ENCODE assay signal across 28 cellular contexts in genomic region chr2:200740907-200741306, GRCh38.
DNase-seq lines count a peak whose midpoint lies in the region; ATAC-seq and TF ChIP-seq lines count a peak whose summit lies in the region.
"Had no signal": no experiment of that assay in that cellular context is flagged by ENCODE, and none has a peak within 500 bp of the region (broad histone marks: within the 10 kb centered on the region; RNA-seq: fewer than 3 reads in every experiment).

No MANE protein-coding gene starts in this region.

- H3K36me3 ChIP-seq in heart right ventricle = no peaks in the 10 kb centered on the region
- H3K36me3 ChIP-seq in upper lobe of right lung = no peaks in the 10 kb centered on the region
- no peaks in the 10 kb centered on the region for H3K36me3 ChIP-seq in naive thymus-derived CD4-positive, alpha-beta T cell (ENCODE audit: control insufficient read depth in 2 of 3, insufficient read depth in 3 of 3, low read length in 3 of 3)
- H3K36me3 ChIP-seq in sigmoid colon = no peaks in the 10 kb centered on the region
- H3K36me3 ChIP-seq: left lung had no signal

- H3K9me3 Mint-ChIP-seq in progenitor cell of endocrine pancreas (ENCODE audit: low read depth) = no peaks in the 10 kb centered on the region
- H3K9me3 Mint-ChIP-seq in naive thymus-derived CD4-positive, alpha-beta T cell = no peaks in the 10 kb centered on the region
- H3K9me3 Mint-ChIP-seq: activated naive CD8-positive, alpha-beta T cell treated with anti-CD3 and anti-CD28 coated beads, Interleukin-2, amount 10 ng/mL, durations not matched to agents 7 days and 5 days had no signal

- CTCF ChIA-PET in naive thymus-derived CD4-positive, alpha-beta T cell (lab: Charles Lee) = no interaction called here

- H3K4me1 ChIP-seq in heart right ventricle (peaks cover 6 to 47% (median 20%) of the 10 kb centered on the region in 9 donors), upper lobe of right lung (peaks cover 18% of the 10 kb centered on the region), sigmoid colon (peaks cover 0 to 12% (median 4%) of the 10 kb centered on the region in 4 donors)
- no peaks in the 10 kb centered on the region for H3K4me1 ChIP-seq in naive thymus-derived CD4-positive, alpha-beta T cell (ENCODE audit: control insufficient read depth in 2 of 2, insufficient read depth in 2 of 2, low read length in 2 of 2)

- H3K4me3 Mint-ChIP-seq in progenitor cell of endocrine pancreas (ENCODE audit: low read depth) = no peak overlapping the region
- no peak overlapping the region for H3K4me3 Mint-ChIP-seq in naive thymus-derived CD4-positive, alpha-beta T cell
- H3K4me3 Mint-ChIP-seq: activated CD8-positive, alpha-beta T cell treated with anti-CD3 and anti-CD28 coated beads, Interleukin-2, amount 10 ng/mL, durations not matched to agents 7 days and 5 days; activated naive CD8-positive, alpha-beta T cell treated with anti-CD3 and anti-CD28 coated beads, Interleukin-2, amount 10 ng/mL, durations not matched to agents 7 days and 5 days had no signal

- peak overlapping the region; percentile 96 for H3K27ac Mint-ChIP-seq in progenitor cell of endocrine pancreas
- H3K27ac Mint-ChIP-seq in naive thymus-derived CD4-positive, alpha-beta T cell = no peak overlapping the region
- H3K27ac Mint-ChIP-seq: activated CD8-positive, alpha-beta T cell treated with anti-CD3 and anti-CD28 coated beads, Interleukin-2, amount 10 ng/mL, durations not matched to agents 7 days and 5 days; activated naive CD8-positive, alpha-beta T cell treated with anti-CD3 and anti-CD28 coated beads, Interleukin-2, amount 10 ng/mL, durations not matched to agents 7 days and 5 days had no signal

- no peak for TF ChIP-seq POLR2A in sigmoid colon (IDR thresholded peaks at IDR 0.05)

- H3K9me3 ChIP-seq in heart right ventricle (no peaks in the 10 kb centered on the region), upper lobe of right lung (no peaks in the 10 kb centered on the region), sigmoid colon (no peaks in the 10 kb centered on the region)
- no peaks in the 10 kb centered on the region for H3K9me3 ChIP-seq in naive thymus-derived CD4-positive, alpha-beta T cell (ENCODE audit: control insufficient read depth in 2 of 3, low read length in 3 of 3)
- H3K9me3 ChIP-seq: left lung, mucosa of descending colon, testis had no signal

- 92 to 95% methylated on average over 6 of the region's 6 CpGs for WGBS in heart right ventricle, 2 donors
- WGBS in sigmoid colon, 2 donors = 92% methylated on average over 6 of the region's 6 CpGs

- DNase-seq in heart right ventricle = no peak
- no peak for DNase-seq in left cardiac atrium
- DNase-seq in coronary artery (ENCODE audit: low spot score) = no peak
- DNase-seq in progenitor cell of endocrine pancreas (ENCODE audit: low spot score, unreplicated experiment) = no peak
- DNase-seq in upper lobe of right lung = no peak
- no peak for DNase-seq in naive thymus-derived CD4-positive, alpha-beta T cell
- DNase-seq in sigmoid colon = no peak
- no peak for DNase-seq in activated CD4-positive, alpha-beta T cell treated with anti-CD3 and anti-CD28 coated beads for 4 hours
- DNase-seq: activated CD4-positive, CD25-positive, alpha-beta regulatory T cell treated with anti-CD3 and anti-CD28 coated beads, Interleukin-2, amount 50 U/mL, for 72 hours; activated CD8-positive, alpha-beta T cell treated with anti-CD3 and anti-CD28 coated beads, Interleukin-2, amount 10 ng/mL, durations not matched to agents 7 days and 5 days; activated effector memory CD4-positive, alpha-beta T cell treated with anti-CD3 and anti-CD28 coated beads, Interleukin-2, amount 50 U/mL, for 16 hours; activated naive CD8-positive, alpha-beta T cell treated with anti-CD3 and anti-CD28 coated beads, Interleukin-2, amount 10 ng/mL, durations not matched to agents 7 days and 5 days; activated T-cell treated with anti-CD3 and anti-CD28 coated beads for 4 hours; AML-193; effector CD8-positive, alpha-beta T cell; erythroblast; foreskin fibroblast; hippocampal formation; KG1; left lung; NCI-H1436 treated with DMSO at 0.1 percent for 48 hours; NCI-H446 treated with DMSO at 0.1 percent for 48 hours; OCI-M1; SHP77 treated with DMSO at 0.1 percent for 48 hours; stimulated activated CD4-positive, alpha-beta T cell treated with anti-CD3 and anti-CD28 coated beads, Interleukin-2, amount 100 ng/mL, for 24 hours; testis had no signal

- H3K4me1 Mint-ChIP-seq in progenitor cell of endocrine pancreas (ENCODE audit: low read depth) = peaks cover 37% of the 10 kb centered on the region
- peaks cover 0 to 3% (median 0%) of the 10 kb centered on the region in 7 donors for H3K4me1 Mint-ChIP-seq in naive thymus-derived CD4-positive, alpha-beta T cell

- TF ChIP-seq EP300 in sigmoid colon (IDR thresholded peaks at IDR 0.05) = no peak

- no peak overlapping the region for H3K4me3 ChIP-seq in heart right ventricle
- H3K4me3 ChIP-seq in coronary artery = no peak overlapping the region
- no peak overlapping the region for H3K4me3 ChIP-seq in upper lobe of right lung
- H3K4me3 ChIP-seq in naive thymus-derived CD4-positive, alpha-beta T cell (ENCODE audit: low read length) = no peak overlapping the region
- no peak overlapping the region for H3K4me3 ChIP-seq in sigmoid colon
- H3K4me3 ChIP-seq: left lung, mucosa of descending colon, smooth muscle cell, testis had no signal

- H3K36me3 Mint-ChIP-seq in progenitor cell of endocrine pancreas (ENCODE audit: insufficient read depth) = no peaks in the 10 kb centered on the region
- H3K36me3 Mint-ChIP-seq in naive thymus-derived CD4-positive, alpha-beta T cell = no peaks in the 10 kb centered on the region
- H3K36me3 Mint-ChIP-seq: activated naive CD8-positive, alpha-beta T cell treated with anti-CD3 and anti-CD28 coated beads, Interleukin-2, amount 10 ng/mL, durations not matched to agents 7 days and 5 days had no signal

- POLR2A ChIA-PET in naive thymus-derived CD4-positive, alpha-beta T cell (lab: Charles Lee) = no interaction called here

- peaks cover 3% of the 10 kb centered on the region for H3K27me3 Mint-ChIP-seq in progenitor cell of endocrine pancreas
- peaks cover 0 to 6% (median 3%) of the 10 kb centered on the region in 5 donors for H3K27me3 Mint-ChIP-seq in naive thymus-derived CD4-positive, alpha-beta T cell

- H3K27ac ChIP-seq in heart right ventricle = peak overlapping the region in 6 of 10 donors; percentile 50 to 79 (median 71)
- peak overlapping the region; percentile 78 to 97 for H3K27ac ChIP-seq in coronary artery
- peak overlapping the region; percentile 76 for H3K27ac ChIP-seq in upper lobe of right lung
- H3K27ac ChIP-seq in naive thymus-derived CD4-positive, alpha-beta T cell (ENCODE audit: low read depth, low read length) = no peak overlapping the region
- H3K27ac ChIP-seq in sigmoid colon = peak overlapping the region in 1 of 4 donors; percentile 64

- no peaks in the 10 kb centered on the region for H3K27me3 ChIP-seq in heart right ventricle
- H3K27me3 ChIP-seq in upper lobe of right lung = no peaks in the 10 kb centered on the region
- no peaks in the 10 kb centered on the region for H3K27me3 ChIP-seq in naive thymus-derived CD4-positive, alpha-beta T cell (ENCODE audit: control insufficient read depth in 2 of 2, insufficient read depth in 2 of 2, low read length in 2 of 2)
- no peaks in the 10 kb centered on the region for H3K27me3 ChIP-seq in sigmoid colon
- H3K27me3 ChIP-seq: left lung, testis had no signal

- ATAC-seq in heart right ventricle = no peak
- no peak for ATAC-seq in left cardiac atrium
- ATAC-seq in upper lobe of right lung = no peak
- no peak for ATAC-seq in naive thymus-derived CD4-positive, alpha-beta T cell
- ATAC-seq: activated CD8-positive, alpha-beta T cell treated with anti-CD3 and anti-CD28 coated beads, Interleukin-2, amount 10 ng/mL, durations not matched to agents 7 days and 5 days had no signal

- TF ChIP-seq CTCF in heart right ventricle (IDR thresholded peaks at IDR 0.05) (no peak), coronary artery (IDR thresholded peaks at IDR 0.05) (no peak), progenitor cell of endocrine pancreas (IDR thresholded peaks at IDR 0.05; ENCODE audit: unreplicated experiment) (no peak), upper lobe of right lung (IDR thresholded peaks at IDR 0.05) (no peak), sigmoid colon (IDR thresholded peaks at IDR 0.05) (no peak)

- intact Hi-C loops in heart right ventricle (cut with DNase I) (loop anchor here in 3 of 10 donors (5.0 kb wide), 1 partner anchor 46 kb away; no protein-coding TSS in a partner anchor), left cardiac atrium (cut with DNase I) (no loop called here), upper lobe of right lung (cut with DNase I) (no loop called here), sigmoid colon (cut with DNase I) (no loop called here)
- intact Hi-C loops in naive thymus-derived CD4-positive, alpha-beta T cell (cut with micrococcal nuclease) = no loop called here
